8 cellular contexts compared by ENCODE assay signal in the genomic region with DNA sequence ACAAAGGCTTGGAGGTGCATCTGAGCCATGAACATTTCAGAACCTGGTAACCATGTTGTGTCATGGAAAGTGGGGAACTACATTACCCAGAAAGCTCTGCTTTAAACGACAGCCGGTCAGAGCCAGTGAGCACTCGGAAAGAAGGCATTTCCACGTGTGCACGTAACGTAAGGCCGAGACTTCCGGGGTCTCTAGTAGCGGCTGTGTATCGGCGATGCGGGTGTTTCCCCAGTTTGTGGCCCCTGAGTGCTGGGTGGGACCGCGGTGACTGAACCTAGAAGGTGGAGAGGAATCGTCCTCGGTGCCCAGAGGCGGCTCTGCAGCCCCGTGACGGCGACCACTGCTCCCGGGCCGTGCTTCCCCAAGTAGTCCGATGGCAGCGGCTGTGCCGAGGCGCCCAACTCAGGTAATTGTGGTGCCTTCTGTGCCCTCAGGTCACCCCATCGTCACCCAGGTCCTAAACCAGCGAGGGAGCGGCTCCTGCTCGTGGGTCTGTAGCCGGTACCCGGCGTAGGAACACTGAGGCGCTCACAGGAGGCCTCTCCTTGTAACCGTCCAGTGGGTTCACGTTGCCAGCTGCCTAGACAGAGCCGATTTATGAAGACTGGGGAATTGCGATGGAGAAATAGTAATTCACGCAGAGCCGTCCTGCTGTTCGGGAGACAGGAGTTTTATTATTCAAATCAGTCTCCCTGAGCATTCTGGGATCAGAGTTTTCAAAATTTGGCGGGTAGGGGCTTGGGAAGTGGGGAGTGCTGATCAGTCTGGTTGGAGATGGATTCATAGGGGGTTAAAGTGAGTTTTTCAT. TPM values are rescaled to one million over a fixed set of nuclear protein-coding genes. Genes with fewer than 3 reads are reported as not detected.
DNase-seq lines count a peak whose midpoint lies in the region; ATAC-seq and TF ChIP-seq lines count a peak whose summit lies in the region.
"Not testable (repeated sequence)": the region's sequence is repeated elsewhere in the genome, so short reads cannot be mapped to it uniquely, and the experiment has no call there.

ZNF587 (plus strand) TSS at position 194 of the 808 bp plus-strand sequence; CDS start at position 374, 180 bp downstream.

- ATAC-seq in GM21526 (IDR thresholded peaks at IDR 0.05; ENCODE audit: low FRiP score, unreplicated experiment) = peak; percentile 92

- TF ChIP-seq CTCF in PC-9 (conservative IDR thresholded peaks at IDR 0.05); esophagus muscularis mucosa (IDR thresholded peaks at IDR 0.05): not testable (repeated sequence)

- peak; percentile 93 for DNase-seq in DMS 273 (lab: John Stamatoyannopoulos, UW; ENCODE audit: unreplicated experiment)
- peak; percentile 47 for DNase-seq in HuH-7.5 (ENCODE audit: low spot score)
- peak; percentile 70 to 85 for DNase-seq in PC-9
- peak; percentile 75 for DNase-seq in activated T-cell treated with anti-CD3 and anti-CD28 coated beads, Interleukin-2, amount 50 U/mL, for 1 hour
- not testable (repeated sequence) for DNase-seq in esophagus muscularis mucosa (ENCODE audit: extremely low spot score)
- peak; percentile 83 for DNase-seq in stimulated activated CD8-positive, alpha-beta memory T cell treated with anti-CD3 and anti-CD28 coated beads, Interleukin-4, amount 100 ng/mL, for 48 hours

- 0% methylated on average over 18 of the region's 42 CpGs for WGBS in esophagus muscularis mucosa

- H3K27ac ChIP-seq in PC-9 (peak within 1 kb of the TSS; percentile 55), esophagus muscularis mucosa (replicated peaks in 1 of 4) (peak within 1 kb of the TSS; percentile 62 to 76 (median 74)), muscle layer of colon (ENCODE audit: low read depth, low read length) (peak within 1 kb of the TSS; percentile 34)

- not testable (repeated sequence) for H4K20me1 ChIP-seq in PC-9 (ENCODE audit: insufficient read depth)

- peak within 1 kb of the TSS; percentile 64; the same call in 1 of the 2 replicates for H2AFZ ChIP-seq in PC-9

- intact Hi-C loops in PC-9 (cut with micrococcal nuclease; ENCODE audit: unreplicated experiment) = loop anchor here (2.0 kb wide), 1 partner anchor 289 kb away; no protein-coding TSS in a partner anchor
- intact Hi-C loops in esophagus muscularis mucosa (cut with DNase I) = not testable (repeated sequence)

- H3K9me2 ChIP-seq in PC-9 (ENCODE audit: insufficient read depth) = not testable (repeated sequence)

- not testable (repeated sequence) for TF ChIP-seq POLR2A in esophagus muscularis mucosa (IDR thresholded peaks at IDR 0.05; ENCODE audit: low read depth)

- peaks cover 30% of the 10 kb centered on the region; the same call in 1 of the 2 replicates for H3F3A ChIP-seq in PC-9 (ENCODE audit: insufficient read depth, low read depth)

- BruUV-seq in PC-9 (replicated peaks; lab: Mats Ljungman, UMichigan) = TSS peak; percentile 73

- peaks cover 40% of the 10 kb centered on the region for H3K79me2 ChIP-seq in PC-9 (ENCODE audit: low read depth)

- not testable (repeated sequence) for H3K4me1 ChIP-seq in PC-9 (replicated peaks; ENCODE audit: insufficient read depth)
- H3K4me1 ChIP-seq in esophagus muscularis mucosa (peaks cover 13 to 25% (median 19%) of the 10 kb centered on the region in 4 donors), muscle layer of colon (ENCODE audit: insufficient read depth, low read length) (peaks cover 12% of the 10 kb centered on the region)

- H3K9me3 ChIP-seq in PC-9 (ENCODE audit: insufficient read depth, low read depth); esophagus muscularis mucosa; muscle layer of colon (ENCODE audit: low read length): not testable (repeated sequence)

- not testable (repeated sequence) for H3K27me3 ChIP-seq in PC-9 (ENCODE audit: insufficient read depth, low read depth); esophagus muscularis mucosa; muscle layer of colon (ENCODE audit: control insufficient read depth in 1 of 2, insufficient read depth in 2 of 2, low read length in 2 of 2)

- H3K4me3 ChIP-seq in PC-9 (peak within 1 kb of the TSS; percentile 78), esophagus muscularis mucosa (peak within 1 kb of the TSS; percentile 66 to 79 (median 74)), muscle layer of colon (ENCODE audit: low read depth in 1 of 2, low read length in 2 of 2) (peak within 1 kb of the TSS; percentile 80 to 84)

- peak within 1 kb of the TSS; percentile 28 for H3K9ac ChIP-seq in muscle layer of colon (ENCODE audit: low read length)

- H3K4me2 ChIP-seq in PC-9 = peak within 1 kb of the TSS; percentile 88

- TF ChIP-seq EP300 in esophagus muscularis mucosa (IDR thresholded peaks at IDR 0.05) = not testable (repeated sequence)

- H3K36me3 ChIP-seq in PC-9 (ENCODE audit: low read depth) (peaks cover 44% of the 10 kb centered on the region), esophagus muscularis mucosa (peaks cover 0 to 12% (median 12%) of the 10 kb centered on the region in 4 donors)
- not testable (repeated sequence) for H3K36me3 ChIP-seq in muscle layer of colon (ENCODE audit: insufficient read depth, low read length)

- CTCF ChIA-PET in PC-9 (lab: Charles Lee) = not testable (repeated sequence)

- POLR2A ChIA-PET in PC-9 (lab: Charles Lee; ENCODE audit: unreplicated experiment) = not testable (repeated sequence)

RNA-seq across cellular contexts. Expression of gene ZNF587, which starts in this region (rescaled TPM):
- total RNA-seq in PC-9 (2021) (62.2 and 68.0 TPM in 2 replicates), esophagus muscularis mucosa (10 to 100 TPM; 10.9 to 27.8 (median 19.8) TPM)
